Comparison of ENCODE assay signal across 1 cellular context in the genomic region with DNA sequence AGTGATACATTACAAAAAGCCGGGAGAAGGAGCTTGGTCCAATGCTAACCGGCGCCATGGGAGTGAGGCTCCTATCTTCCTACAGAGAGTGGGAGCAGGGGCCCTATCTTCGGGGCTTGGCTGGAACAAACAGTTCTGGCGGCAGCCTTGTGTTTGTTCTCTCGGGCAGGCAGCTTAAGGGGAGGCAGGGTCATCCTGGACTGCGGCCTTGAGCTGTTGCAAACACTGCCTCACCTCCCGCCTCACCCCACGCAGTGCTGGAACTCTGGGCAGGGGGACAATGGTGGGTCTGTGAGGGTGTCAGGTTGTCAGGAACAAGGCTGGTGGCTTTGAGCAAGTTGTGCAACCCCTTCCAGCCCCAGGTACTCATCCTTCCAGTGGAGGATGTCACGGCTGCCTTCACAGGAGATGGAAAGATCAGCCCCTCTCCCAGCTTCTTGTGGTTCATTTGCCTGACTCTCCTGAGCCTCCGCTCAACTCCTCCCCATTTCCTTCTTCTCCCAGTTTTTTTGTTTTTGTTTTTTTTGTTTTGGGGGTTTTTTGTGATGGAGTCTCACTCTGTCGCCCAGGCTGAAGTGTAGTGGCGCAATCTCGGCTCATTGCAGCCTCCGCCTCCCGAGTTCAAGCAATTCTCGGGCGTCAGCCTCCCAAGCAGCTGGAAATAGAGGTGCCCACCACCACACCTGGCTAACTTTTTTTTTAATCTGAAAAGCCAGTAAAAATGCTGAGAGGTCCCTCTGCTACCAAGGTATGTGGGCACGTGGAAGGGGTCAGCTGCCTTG.
TF ChIP-seq lines count a peak whose summit lies in the region.

No MANE protein-coding gene starts in this region.

TF ChIP-seq in HepG2, 621 proteins besides CTCF, POLR2A, EP300 and RAD21 (continued from another document and continues in another):
- TF ChIP-seq, protein P1, sequence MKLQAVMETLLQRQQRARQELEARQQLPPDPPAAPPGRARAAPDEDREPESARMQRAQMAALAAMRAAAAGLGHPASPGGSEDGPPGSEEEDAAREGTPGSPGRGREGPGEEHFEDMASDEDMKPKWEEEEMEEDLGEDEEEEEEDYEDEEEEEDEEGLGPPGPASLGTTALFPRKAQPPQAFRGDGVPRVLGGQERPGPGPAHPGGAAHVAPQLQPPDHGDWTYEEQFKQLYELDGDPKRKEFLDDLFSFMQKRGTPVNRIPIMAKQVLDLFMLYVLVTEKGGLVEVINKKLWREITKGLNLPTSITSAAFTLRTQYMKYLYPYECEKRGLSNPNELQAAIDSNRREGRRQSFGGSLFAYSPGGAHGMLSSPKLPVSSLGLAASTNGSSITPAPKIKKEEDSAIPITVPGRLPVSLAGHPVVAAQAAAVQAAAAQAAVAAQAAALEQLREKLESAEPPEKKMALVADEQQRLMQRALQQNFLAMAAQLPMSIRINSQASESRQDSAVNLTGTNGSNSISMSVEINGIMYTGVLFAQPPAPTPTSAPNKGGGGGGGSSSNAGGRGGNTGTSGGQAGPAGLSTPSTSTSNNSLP (IDR thresholded peaks at IDR 0.05; ENCODE audit: low read depth, low read length) = no peak; the same call in 1 of the 2 replicates
- TF ChIP-seq GATAD1 (CRISPR knock-in tag; IDR thresholded peaks at IDR 0.05) (peak; percentile 72), ZNF614 (CRISPR knock-in tag; IDR thresholded peaks at IDR 0.05; ENCODE audit: borderline replicate concordance) (peak; percentile 93; the same call in 1 of the 2 replicates), ZNF737 (CRISPR knock-in tag; IDR thresholded peaks at IDR 0.05; ENCODE audit: borderline replicate concordance) (no peak), ZSCAN30 (CRISPR knock-in tag; IDR thresholded peaks at IDR 0.05) (no peak), ZKSCAN8 (CRISPR knock-in tag; IDR thresholded peaks at IDR 0.05; ENCODE audit: borderline replicate concordance) (no peak; the same call in 1 of the 2 replicates), IKZF1 (IDR thresholded peaks at IDR 0.05) (no peak), HIVEP1 (CRISPR knock-in tag; IDR thresholded peaks at IDR 0.05) (peak; percentile 58; the same call in 1 of the 2 replicates), ZNF205 (CRISPR knock-in tag; IDR thresholded peaks at IDR 0.05) (peak; percentile 73), ZNF782 (CRISPR knock-in tag; IDR thresholded peaks at IDR 0.05; ENCODE audit: borderline replicate concordance) (peak; percentile 72; the same call in 1 of the 2 replicates), SRSF1 (optimal IDR thresholded peaks at IDR 0.05; ENCODE audit: low read depth, low read length) (peak; percentile 100), PHF20 (CRISPR knock-in tag; IDR thresholded peaks at IDR 0.05) (0 out of 2 replicates have a peak, but pooled peaks have one; percentile 18), CBX2 (IDR thresholded peaks at IDR 0.05; ENCODE audit: low read depth, low read length) (no peak), CBX2 (CRISPR knock-in tag; IDR thresholded peaks at IDR 0.05; ENCODE audit: low read depth) (no peak), YY1 (IDR thresholded peaks at IDR 0.05; ENCODE audit: insufficient read depth, insufficient replicate concordance, low read depth, low read length) (peak; percentile 76), HDAC6 (IDR thresholded peaks at IDR 0.05; ENCODE audit: low read depth, low read length) (no peak)
- TF ChIP-seq, protein P2, sequence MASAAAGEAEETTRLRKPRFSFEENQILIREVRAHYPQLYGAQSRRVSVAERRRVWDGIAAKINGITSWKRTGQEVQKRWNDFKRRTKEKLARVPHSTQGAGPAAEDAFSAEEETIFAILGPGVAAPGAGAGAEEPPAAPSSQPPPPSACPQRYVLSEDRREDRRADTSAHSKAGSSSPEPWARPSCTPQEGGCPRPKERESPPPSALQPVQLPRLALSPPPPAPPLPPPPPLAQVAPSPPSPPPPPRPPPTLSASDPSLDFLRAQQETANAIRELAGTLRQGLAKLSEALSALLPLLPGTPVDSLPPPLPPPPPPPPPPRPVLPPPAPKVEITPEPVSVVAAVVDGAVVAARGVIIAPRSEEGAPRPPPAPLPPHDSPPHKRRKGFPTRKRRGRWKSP (CRISPR knock-in tag; IDR thresholded peaks at IDR 0.05) = peak; percentile 41; the same call in 1 of the 2 replicates
- TF ChIP-seq, protein P3, sequence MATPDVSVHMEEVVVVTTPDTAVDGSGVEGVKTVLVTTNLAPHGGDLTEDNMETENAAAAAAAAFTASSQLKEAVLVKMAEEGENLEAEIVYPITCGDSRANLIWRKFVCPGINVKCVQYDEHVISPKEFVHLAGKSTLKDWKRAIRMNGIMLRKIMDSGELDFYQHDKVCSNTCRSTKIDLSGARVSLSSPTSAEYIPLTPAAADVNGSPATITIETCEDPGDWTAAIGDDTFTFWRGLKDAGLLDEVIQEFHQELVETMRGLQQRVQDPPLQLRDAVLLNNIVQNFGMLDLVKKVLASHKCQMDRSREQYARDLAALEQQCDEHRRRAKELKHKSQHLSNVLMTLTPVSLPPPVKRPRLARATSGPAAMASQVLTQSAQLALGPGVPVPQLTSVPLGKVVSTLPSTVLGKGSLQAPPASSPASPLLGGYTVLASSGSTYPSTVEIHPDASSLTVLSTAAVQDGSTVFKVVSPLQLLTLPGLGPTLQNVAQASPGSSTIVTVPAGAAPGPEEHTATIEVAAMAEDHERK (CRISPR knock-in tag; IDR thresholded peaks at IDR 0.05; ENCODE audit: low read depth) = no peak
- TF ChIP-seq, protein P4, sequence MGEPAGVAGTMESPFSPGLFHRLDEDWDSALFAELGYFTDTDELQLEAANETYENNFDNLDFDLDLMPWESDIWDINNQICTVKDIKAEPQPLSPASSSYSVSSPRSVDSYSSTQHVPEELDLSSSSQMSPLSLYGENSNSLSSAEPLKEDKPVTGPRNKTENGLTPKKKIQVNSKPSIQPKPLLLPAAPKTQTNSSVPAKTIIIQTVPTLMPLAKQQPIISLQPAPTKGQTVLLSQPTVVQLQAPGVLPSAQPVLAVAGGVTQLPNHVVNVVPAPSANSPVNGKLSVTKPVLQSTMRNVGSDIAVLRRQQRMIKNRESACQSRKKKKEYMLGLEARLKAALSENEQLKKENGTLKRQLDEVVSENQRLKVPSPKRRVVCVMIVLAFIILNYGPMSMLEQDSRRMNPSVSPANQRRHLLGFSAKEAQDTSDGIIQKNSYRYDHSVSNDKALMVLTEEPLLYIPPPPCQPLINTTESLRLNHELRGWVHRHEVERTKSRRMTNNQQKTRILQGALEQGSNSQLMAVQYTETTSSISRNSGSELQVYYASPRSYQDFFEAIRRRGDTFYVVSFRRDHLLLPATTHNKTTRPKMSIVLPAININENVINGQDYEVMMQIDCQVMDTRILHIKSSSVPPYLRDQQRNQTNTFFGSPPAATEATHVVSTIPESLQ (CRISPR knock-in tag; conservative IDR thresholded peaks at IDR 0.05) = no peak
- TF ChIP-seq, protein P5, sequence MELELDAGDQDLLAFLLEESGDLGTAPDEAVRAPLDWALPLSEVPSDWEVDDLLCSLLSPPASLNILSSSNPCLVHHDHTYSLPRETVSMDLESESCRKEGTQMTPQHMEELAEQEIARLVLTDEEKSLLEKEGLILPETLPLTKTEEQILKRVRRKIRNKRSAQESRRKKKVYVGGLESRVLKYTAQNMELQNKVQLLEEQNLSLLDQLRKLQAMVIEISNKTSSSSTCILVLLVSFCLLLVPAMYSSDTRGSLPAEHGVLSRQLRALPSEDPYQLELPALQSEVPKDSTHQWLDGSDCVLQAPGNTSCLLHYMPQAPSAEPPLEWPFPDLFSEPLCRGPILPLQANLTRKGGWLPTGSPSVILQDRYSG (CRISPR knock-in tag; IDR thresholded peaks at IDR 0.05) = no peak
- TF ChIP-seq, protein P6, sequence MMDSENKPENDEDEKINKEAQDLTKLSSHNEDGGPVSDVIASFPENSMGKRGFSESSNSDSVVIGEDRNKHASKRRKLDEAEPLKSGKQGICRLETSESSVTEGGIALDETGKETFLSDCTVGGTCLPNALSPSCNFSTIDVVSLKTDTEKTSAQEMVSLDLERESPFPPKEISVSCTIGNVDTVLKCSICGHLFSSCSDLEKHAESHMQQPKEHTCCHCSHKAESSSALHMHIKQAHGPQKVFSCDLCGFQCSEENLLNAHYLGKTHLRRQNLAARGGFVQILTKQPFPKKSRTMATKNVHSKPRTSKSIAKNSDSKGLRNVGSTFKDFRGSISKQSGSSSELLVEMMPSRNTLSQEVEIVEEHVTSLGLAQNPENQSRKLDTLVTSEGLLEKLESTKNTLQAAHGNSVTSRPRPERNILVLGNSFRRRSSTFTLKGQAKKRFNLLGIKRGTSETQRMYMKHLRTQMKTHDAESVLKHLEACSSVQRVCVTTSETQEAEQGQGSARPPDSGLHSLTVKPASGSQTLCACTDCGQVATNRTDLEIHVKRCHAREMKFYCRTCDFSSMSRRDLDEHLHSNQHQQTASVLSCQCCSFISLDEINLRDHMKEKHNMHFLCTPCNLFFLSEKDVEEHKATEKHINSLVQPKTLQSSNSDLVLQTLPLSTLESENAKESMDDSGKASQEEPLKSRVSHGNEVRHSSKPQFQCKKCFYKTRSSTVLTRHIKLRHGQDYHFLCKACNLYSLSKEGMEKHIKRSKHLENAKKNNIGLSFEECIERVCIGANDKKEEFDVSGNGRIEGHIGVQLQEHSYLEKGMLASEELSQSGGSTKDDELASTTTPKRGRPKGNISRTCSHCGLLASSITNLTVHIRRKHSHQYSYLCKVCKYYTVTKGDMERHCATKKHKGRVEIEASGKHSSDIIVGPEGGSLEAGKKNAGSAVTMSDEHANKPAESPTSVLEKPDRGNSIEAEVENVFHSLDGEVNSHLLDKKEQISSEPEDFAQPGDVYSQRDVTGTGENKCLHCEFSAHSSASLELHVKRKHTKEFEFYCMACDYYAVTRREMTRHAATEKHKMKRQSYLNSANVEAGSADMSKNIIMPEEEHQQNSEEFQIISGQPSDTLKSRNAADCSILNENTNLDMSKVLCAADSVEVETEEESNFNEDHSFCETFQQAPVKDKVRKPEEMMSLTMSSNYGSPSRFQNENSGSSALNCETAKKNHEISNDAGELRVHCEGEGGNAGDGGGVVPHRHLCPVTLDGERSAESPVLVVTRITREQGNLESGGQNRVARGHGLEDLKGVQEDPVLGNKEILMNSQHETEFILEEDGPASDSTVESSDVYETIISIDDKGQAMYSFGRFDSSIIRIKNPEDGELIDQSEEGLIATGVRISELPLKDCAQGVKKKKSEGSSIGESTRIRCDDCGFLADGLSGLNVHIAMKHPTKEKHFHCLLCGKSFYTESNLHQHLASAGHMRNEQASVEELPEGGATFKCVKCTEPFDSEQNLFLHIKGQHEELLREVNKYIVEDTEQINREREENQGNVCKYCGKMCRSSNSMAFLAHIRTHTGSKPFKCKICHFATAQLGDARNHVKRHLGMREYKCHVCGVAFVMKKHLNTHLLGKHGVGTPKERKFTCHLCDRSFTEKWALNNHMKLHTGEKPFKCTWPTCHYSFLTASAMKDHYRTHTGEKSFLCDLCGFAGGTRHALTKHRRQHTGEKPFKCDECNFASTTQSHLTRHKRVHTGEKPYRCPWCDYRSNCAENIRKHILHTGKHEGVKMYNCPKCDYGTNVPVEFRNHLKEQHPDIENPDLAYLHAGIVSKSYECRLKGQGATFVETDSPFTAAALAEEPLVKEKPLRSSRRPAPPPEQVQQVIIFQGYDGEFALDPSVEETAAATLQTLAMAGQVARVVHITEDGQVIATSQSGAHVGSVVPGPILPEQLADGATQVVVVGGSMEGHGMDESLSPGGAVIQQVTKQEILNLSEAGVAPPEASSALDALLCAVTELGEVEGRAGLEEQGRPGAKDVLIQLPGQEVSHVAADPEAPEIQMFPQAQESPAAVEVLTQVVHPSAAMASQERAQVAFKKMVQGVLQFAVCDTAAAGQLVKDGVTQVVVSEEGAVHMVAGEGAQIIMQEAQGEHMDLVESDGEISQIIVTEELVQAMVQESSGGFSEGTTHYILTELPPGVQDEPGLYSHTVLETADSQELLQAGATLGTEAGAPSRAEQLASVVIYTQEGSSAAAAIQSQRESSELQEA (CRISPR knock-in tag; IDR thresholded peaks at IDR 0.05; ENCODE audit: not compliant biosample characterization) = peak; percentile 47
- TF ChIP-seq, protein P7, sequence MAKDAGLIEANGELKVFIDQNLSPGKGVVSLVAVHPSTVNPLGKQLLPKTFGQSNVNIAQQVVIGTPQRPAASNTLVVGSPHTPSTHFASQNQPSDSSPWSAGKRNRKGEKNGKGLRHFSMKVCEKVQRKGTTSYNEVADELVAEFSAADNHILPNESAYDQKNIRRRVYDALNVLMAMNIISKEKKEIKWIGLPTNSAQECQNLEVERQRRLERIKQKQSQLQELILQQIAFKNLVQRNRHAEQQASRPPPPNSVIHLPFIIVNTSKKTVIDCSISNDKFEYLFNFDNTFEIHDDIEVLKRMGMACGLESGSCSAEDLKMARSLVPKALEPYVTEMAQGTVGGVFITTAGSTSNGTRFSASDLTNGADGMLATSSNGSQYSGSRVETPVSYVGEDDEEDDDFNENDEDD (CRISPR knock-in tag; IDR thresholded peaks at IDR 0.05; ENCODE audit: borderline replicate concordance) = peak; percentile 78
- TF ChIP-seq, protein P8, sequence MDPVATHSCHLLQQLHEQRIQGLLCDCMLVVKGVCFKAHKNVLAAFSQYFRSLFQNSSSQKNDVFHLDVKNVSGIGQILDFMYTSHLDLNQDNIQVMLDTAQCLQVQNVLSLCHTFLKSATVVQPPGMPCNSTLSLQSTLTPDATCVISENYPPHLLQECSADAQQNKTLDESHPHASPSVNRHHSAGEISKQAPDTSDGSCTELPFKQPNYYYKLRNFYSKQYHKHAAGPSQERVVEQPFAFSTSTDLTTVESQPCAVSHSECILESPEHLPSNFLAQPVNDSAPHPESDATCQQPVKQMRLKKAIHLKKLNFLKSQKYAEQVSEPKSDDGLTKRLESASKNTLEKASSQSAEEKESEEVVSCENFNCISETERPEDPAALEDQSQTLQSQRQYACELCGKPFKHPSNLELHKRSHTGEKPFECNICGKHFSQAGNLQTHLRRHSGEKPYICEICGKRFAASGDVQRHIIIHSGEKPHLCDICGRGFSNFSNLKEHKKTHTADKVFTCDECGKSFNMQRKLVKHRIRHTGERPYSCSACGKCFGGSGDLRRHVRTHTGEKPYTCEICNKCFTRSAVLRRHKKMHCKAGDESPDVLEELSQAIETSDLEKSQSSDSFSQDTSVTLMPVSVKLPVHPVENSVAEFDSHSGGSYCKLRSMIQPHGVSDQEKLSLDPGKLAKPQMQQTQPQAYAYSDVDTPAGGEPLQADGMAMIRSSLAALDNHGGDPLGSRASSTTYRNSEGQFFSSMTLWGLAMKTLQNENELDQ (CRISPR knock-in tag; IDR thresholded peaks at IDR 0.05; ENCODE audit: borderline replicate concordance) = no peak
- TF ChIP-seq, protein P9, sequence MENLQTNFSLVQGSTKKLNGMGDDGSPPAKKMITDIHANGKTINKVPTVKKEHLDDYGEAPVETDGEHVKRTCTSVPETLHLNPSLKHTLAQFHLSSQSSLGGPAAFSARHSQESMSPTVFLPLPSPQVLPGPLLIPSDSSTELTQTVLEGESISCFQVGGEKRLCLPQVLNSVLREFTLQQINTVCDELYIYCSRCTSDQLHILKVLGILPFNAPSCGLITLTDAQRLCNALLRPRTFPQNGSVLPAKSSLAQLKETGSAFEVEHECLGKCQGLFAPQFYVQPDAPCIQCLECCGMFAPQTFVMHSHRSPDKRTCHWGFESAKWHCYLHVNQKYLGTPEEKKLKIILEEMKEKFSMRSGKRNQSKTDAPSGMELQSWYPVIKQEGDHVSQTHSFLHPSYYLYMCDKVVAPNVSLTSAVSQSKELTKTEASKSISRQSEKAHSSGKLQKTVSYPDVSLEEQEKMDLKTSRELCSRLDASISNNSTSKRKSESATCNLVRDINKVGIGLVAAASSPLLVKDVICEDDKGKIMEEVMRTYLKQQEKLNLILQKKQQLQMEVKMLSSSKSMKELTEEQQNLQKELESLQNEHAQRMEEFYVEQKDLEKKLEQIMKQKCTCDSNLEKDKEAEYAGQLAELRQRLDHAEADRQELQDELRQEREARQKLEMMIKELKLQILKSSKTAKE (CRISPR knock-in tag; IDR thresholded peaks at IDR 0.05; ENCODE audit: borderline replicate concordance) = peak; percentile 93
